ENCODE assay signal across 1 cellular context in genomic region chr9:30815585-30815984, GRCh38.
TF ChIP-seq lines count a peak whose summit lies in the region.

No MANE protein-coding gene starts in this region.

TF ChIP-seq in GM23338, 12 proteins besides CTCF, POLR2A, EP300 and RAD21 (continued from another document):
- TF ChIP-seq ZNF462 (CRISPR knock-in tag; IDR thresholded peaks at IDR 0.05) (no peak), POLR2AphosphoS5 (IDR thresholded peaks at IDR 0.05; ENCODE audit: low read depth) (no peak), EZH2 (IDR thresholded peaks at IDR 0.05; ENCODE audit: low read depth, unreplicated experiment) (no peak)
